Comparison of ENCODE assay signal across 8 cellular contexts in the genomic region with DNA sequence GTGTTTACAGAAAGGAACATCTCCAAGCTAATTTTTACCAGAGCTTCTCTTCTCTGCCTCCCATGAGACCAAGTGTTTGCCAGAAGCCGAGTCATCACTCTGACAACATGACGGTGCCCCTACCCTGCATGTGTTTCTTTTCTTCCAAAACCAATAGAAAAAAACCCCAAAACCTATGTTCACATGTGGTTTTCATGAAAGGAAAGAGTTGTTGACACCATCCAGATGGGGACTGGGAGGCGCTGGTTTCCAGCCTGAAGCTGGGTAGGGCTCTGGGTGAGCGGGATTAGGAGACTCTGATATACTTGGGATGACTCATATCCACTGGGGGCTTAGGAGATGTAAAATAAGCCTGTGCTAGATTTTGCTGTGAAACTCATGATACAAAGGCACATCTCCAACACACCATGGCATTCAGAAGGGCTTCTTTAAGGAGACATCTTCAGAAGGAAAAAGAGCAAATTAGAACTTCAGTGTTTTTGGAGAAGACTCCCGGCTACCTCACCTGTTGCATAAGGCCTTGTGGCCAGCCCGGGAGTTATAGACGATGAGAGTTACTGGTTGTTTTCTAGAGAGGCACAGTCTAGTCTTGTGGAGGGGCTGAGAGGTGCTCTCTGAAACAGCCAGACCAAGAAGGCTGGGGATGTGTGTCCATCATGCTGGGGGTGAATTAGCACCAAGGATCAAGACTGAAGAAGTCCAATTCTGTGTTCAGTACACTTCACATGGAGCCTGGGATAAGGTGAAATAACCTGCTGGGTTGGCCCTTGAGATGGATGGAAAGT.
DNase-seq lines count a peak whose midpoint lies in the region; ATAC-seq, FAIRE-seq and TF ChIP-seq lines count a peak whose summit lies in the region.

No MANE protein-coding gene starts in this region.

- peak overlapping the region; percentile 28; the same call in 1 of the 2 replicates for H3K27ac ChIP-seq in MM.1S (ENCODE audit: low read length)

- no peak overlapping the region for H3K9ac ChIP-seq in MM.1S (ENCODE audit: low read length)

- no peaks in the 10 kb centered on the region for H4K20me1 ChIP-seq in MM.1S (ENCODE audit: insufficient read depth, low read length)

- intact Hi-C loops in left ventricle myocardium superior (cut with micrococcal nuclease): no loop called here

- TF ChIP-seq POLR2A in GM12891 (IDR thresholded peaks at IDR 0.05; ENCODE audit: low read depth, low read length): no peak

- ATAC-seq in GM21576 (IDR thresholded peaks at IDR 0.05; ENCODE audit: unreplicated experiment) (peak; percentile 31), left ventricle myocardium superior (peak; percentile 86), HG03457 (IDR thresholded peaks at IDR 0.05; ENCODE audit: unreplicated experiment) (no peak)

- 0 out of 2 replicates have a peak overlapping the region, but pooled peaks have one; percentile 8 for H3K4me3 ChIP-seq in MM.1S (ENCODE audit: low read length)

- no peak for DNase-seq in GM12891 (ENCODE audit: insufficient read length, low spot score)
- peak; percentile 24 for DNase-seq in MM.1S
- DNase-seq in left ventricle myocardium superior: peak; percentile 48
- DNase-seq in NCI-H2081 (lab: John Stamatoyannopoulos, UW): no peak
- no peak for DNase-seq in cerebellum (ENCODE audit: low spot score)
- DNase-seq in HUDEP-2 (lab: John Stamatoyannopoulos, UW; ENCODE audit: unreplicated experiment in 76 of 76): no peak

- no peaks in the 10 kb centered on the region for H3K27me3 ChIP-seq in MM.1S (replicated peaks; ENCODE audit: insufficient read depth, low read length)

- 0 out of 2 replicates have a peak, but pooled peaks cover 11% of the 10 kb centered on the region for H3F3A ChIP-seq in MM.1S (ENCODE audit: insufficient read depth, low read length)

- no peaks in the 10 kb centered on the region for H3K9me3 ChIP-seq in MM.1S (replicated peaks; ENCODE audit: insufficient read depth, low read length)

- H3K4me1 ChIP-seq in MM.1S (ENCODE audit: low read length): peaks cover 30% of the 10 kb centered on the region

- H2AFZ ChIP-seq in MM.1S (ENCODE audit: low read length): peak overlapping the region; percentile 74

- TF ChIP-seq CTCF in MM.1S (IDR thresholded peaks at IDR 0.05; ENCODE audit: low read length): no peak

- no peaks in the 10 kb centered on the region for H3K79me2 ChIP-seq in MM.1S (ENCODE audit: low read length)

- H3K9me2 ChIP-seq in MM.1S (replicated peaks; ENCODE audit: insufficient read depth, low read length): no peaks in the 10 kb centered on the region

- peak; percentile 31 for FAIRE-seq in GM12891 (lab: Jason Lieb, UNC)

- peak overlapping the region; percentile 56 for H3K4me2 ChIP-seq in MM.1S (ENCODE audit: low read depth, low read length)

- H3K36me3 ChIP-seq in MM.1S (replicated peaks; ENCODE audit: insufficient read depth, low read length): no peaks in the 10 kb centered on the region

TF ChIP-seq in GM12891, 5 proteins besides CTCF, POLR2A, EP300 and RAD21:
- TF ChIP-seq POLR2AphosphoS5 (IDR thresholded peaks at IDR 0.05; ENCODE audit: low read depth, low read length) (no peak), SPI1 (IDR thresholded peaks at IDR 0.05; ENCODE audit: low read depth, low read length) (no peak), POU2F2 (IDR thresholded peaks at IDR 0.05; ENCODE audit: low read depth, low read length) (no peak), PAX5 (IDR thresholded peaks at IDR 0.05; ENCODE audit: insufficient read depth, low read length, severe bottlenecking) (no peak), TAF1 (IDR thresholded peaks at IDR 0.05; ENCODE audit: low read depth, low read length) (no peak)

Comparison
In these comparisons a context has a peak if more than half of its experiments do, and no peak if none do; other contexts are left out.
1. DNase-seq: peak in MM.1S (single experiment) and left ventricle myocardium superior (single experiment); none in GM12891 (single experiment), NCI-H2081 (0 of 2), cerebellum (single experiment) and HUDEP-2 (0 of 76).